ENCODE assay signal across 12 cellular contexts in genomic region chr13:98541701-98542203, GRCh38. TPM values are rescaled to one million over a fixed set of nuclear protein-coding genes. Genes with fewer than 3 reads are reported as not detected.
DNase-seq lines count a peak whose midpoint lies in the region; ATAC-seq lines count a peak whose summit lies in the region.
"Had no signal": no experiment of that assay in that cellular context is flagged by ENCODE, and none has a peak within 500 bp of the region (broad histone marks: within the 10 kb centered on the region; RNA-seq: fewer than 3 reads in every experiment).

No MANE protein-coding gene starts in this region.

- H3K9me3 ChIP-seq in aorta (ENCODE audit: control insufficient read depth, low read length) = no peaks in the 10 kb centered on the region

- DNase-seq in stimulated activated naive CD8-positive, alpha-beta T cell treated with anti-CD3 and anti-CD28 coated beads, Interleukin-15, Interleukin-2, amounts not matched to agents 100 U/mL and 50 U/mL, for 24 hours = no peak
- no peak for DNase-seq in stimulated activated naive CD8-positive, alpha-beta T cell treated with anti-CD3 and anti-CD28 coated beads, Interleukin-15, amount 100 ng/mL, for 72 hours
- DNase-seq in amniotic epithelial cell (ENCODE audit: low read depth) = peak; percentile 45
- no peak for DNase-seq in memory B cell (ENCODE audit: low spot score in 2 of 2)
- DNase-seq in aorta = no peak
- no peak for DNase-seq in NCI-H524 treated with DMSO at 0.1 percent for 48 hours (lab: John Stamatoyannopoulos, UW)
- DNase-seq: activated CD8-positive, alpha-beta memory T cell treated with anti-CD3 and anti-CD28 coated beads, Interleukin-2, amount 50 U/mL, for 48 hours; effector memory CD4-positive, alpha-beta T cell; islet precursor cell; NCI-H510A treated with DMSO at 0.1 percent for 48 hours had no signal

- H3K36me3 Mint-ChIP-seq in memory B cell = peaks cover 9% of the 10 kb centered on the region

- intact Hi-C loops in aorta (cut with DNase I) = no loop called here

- peaks cover 0 to 2% of the 10 kb centered on the region in 2 donors for H3K4me1 ChIP-seq in aorta (ENCODE audit: control insufficient read depth in 1 of 2, insufficient read depth in 2 of 2, low read length in 2 of 2)

- ATAC-seq in stimulated activated naive CD8-positive, alpha-beta T cell treated with anti-CD3 and anti-CD28 coated beads, Interleukin-15, Interleukin-2, amounts not matched to agents 100 U/mL and 50 U/mL, for 24 hours = peak; percentile 22
- no peak for ATAC-seq in stimulated activated naive CD8-positive, alpha-beta T cell treated with anti-CD3 and anti-CD28 coated beads, Interleukin-15, amount 100 ng/mL, for 72 hours
- peak; percentile 30 for ATAC-seq in memory B cell (ENCODE audit: low read depth)
- peak; percentile 13 for ATAC-seq in aorta (ENCODE audit: low FRiP score)
- ATAC-seq in GM19035 (IDR thresholded peaks at IDR 0.05; ENCODE audit: unreplicated experiment) = no peak
- no peak for ATAC-seq in GM19463 (IDR thresholded peaks at IDR 0.05; ENCODE audit: unreplicated experiment)

- H3K4me3 Mint-ChIP-seq in stimulated activated naive CD8-positive, alpha-beta T cell treated with anti-CD3 and anti-CD28 coated beads, Interleukin-15, amount 100 ng/mL, for 72 hours = peak overlapping the region in 1 of 2 donors; percentile 10
- no peak overlapping the region for H3K4me3 Mint-ChIP-seq in memory B cell

- H3K27me3 ChIP-seq in aorta (ENCODE audit: control insufficient read depth in 1 of 2, insufficient read depth in 2 of 2, low read length in 1 of 2) = no peaks in the 10 kb centered on the region

- WGBS in aorta, 2 donors = 81 to 84% methylated on average over 10 of the region's 10 CpGs

- H3K36me3 ChIP-seq in aorta (ENCODE audit: control insufficient read depth in 1 of 2, insufficient read depth in 2 of 2, low read length in 1 of 2) = no peaks in the 10 kb centered on the region

- H3K27me3 Mint-ChIP-seq in stimulated activated naive CD8-positive, alpha-beta T cell treated with anti-CD3 and anti-CD28 coated beads, Interleukin-15, amount 100 ng/mL, for 72 hours = no peaks in the 10 kb centered on the region
- no peaks in the 10 kb centered on the region for H3K27me3 Mint-ChIP-seq in memory B cell

- H3K4me3 ChIP-seq in aorta (ENCODE audit: low read length in 2 of 2) = no peak overlapping the region

- no peak overlapping the region for H3K27ac ChIP-seq in aorta (ENCODE audit: low read depth in 1 of 2, low read length in 2 of 2)

- H3K4me1 Mint-ChIP-seq in stimulated activated naive CD8-positive, alpha-beta T cell treated with anti-CD3 and anti-CD28 coated beads, Interleukin-15, amount 100 ng/mL, for 72 hours = peaks cover 98% of the 10 kb centered on the region
- H3K4me1 Mint-ChIP-seq in memory B cell = peaks cover 58% of the 10 kb centered on the region

- H3K27ac Mint-ChIP-seq in stimulated activated naive CD8-positive, alpha-beta T cell treated with anti-CD3 and anti-CD28 coated beads, Interleukin-15, amount 100 ng/mL, for 72 hours = no peak overlapping the region
- no peak overlapping the region for H3K27ac Mint-ChIP-seq in memory B cell

- H3K9me3 Mint-ChIP-seq in stimulated activated naive CD8-positive, alpha-beta T cell treated with anti-CD3 and anti-CD28 coated beads, Interleukin-15, amount 100 ng/mL, for 72 hours = no peaks in the 10 kb centered on the region
- H3K9me3 Mint-ChIP-seq in memory B cell = no peaks in the 10 kb centered on the region

RNA-seq across cellular contexts. Expression of gene STK24, which starts 35.2 kb away (rescaled TPM):
- total RNA-seq in aorta = 10 to 100 TPM; 61.3 to 64.5 TPM
- 10 to 100 TPM; 39.9 to 54.8 TPM for polyA plus RNA-seq in aorta

Comparison
In these comparisons a context has a peak if more than half of its experiments do, and no peak if none do; other contexts are left out.
1. ATAC-seq: peak in stimulated activated naive CD8-positive, alpha-beta T cell treated with anti-CD3 and anti-CD28 coated beads, Interleukin-15, Interleukin-2, amounts not matched to agents 100 U/mL and 50 U/mL, for 24 hours (single experiment), memory B cell (single experiment) and aorta (single experiment); none in stimulated activated naive CD8-positive, alpha-beta T cell treated with anti-CD3 and anti-CD28 coated beads, Interleukin-15, amount 100 ng/mL, for 72 hours (single experiment), GM19035 (single experiment) and GM19463 (single experiment).